In the genomic region with DNA sequence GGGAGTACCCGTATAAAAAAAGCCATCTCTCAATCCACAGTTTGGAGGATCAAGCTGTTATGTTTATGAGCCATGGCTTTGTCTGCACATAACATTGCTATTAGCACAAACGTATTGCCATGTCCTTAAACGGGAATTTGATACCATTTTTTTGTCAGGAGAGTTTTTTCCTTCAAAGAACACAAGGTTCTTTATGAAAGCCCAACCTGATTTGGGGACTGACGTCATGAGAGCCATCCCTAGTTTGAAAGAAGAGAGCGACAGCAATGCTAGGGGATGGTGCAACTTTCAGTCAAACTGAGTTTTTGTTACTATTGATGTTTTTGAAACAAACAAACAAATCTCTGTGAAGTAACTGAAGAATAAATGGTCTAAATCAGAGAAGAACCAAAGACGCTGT, we compare ENCODE assay signal across 29 cellular contexts.
"Had no signal": no experiment of that assay in that cellular context is flagged by ENCODE, and none has a peak within 500 bp of the region (broad histone marks: within the 10 kb centered on the region; RNA-seq: fewer than 3 reads in every experiment).

No MANE protein-coding gene starts in this region.

- H3K36me3 Mint-ChIP-seq: activated naive CD4-positive, alpha-beta T cell treated with anti-CD3 and anti-CD28 coated beads, Interleukin-2, amount 10 ng/mL, durations not matched to agents 7 days and 5 days; activated naive CD4-positive, alpha-beta T cell treated with anti-CD3 and anti-CD28 coated beads, Interleukin-2, amount 50 U/mL, for 72 hours; activated naive CD8-positive, alpha-beta T cell treated with anti-CD3 and anti-CD28 coated beads, Interleukin-2, amount 10 ng/mL, durations not matched to agents 7 days and 5 days; brain had no signal

- H3K9me3 Mint-ChIP-seq: activated B cell treated with CpG ODN at 0.5 μM for 24 hours; activated CD4-positive, alpha-beta memory T cell treated with anti-CD3 and anti-CD28 coated beads, Interleukin-2, amount 10 ng/mL, durations not matched to agents 7 days and 5 days; activated CD4-positive, alpha-beta T cell treated with anti-CD3 and anti-CD28 coated beads, Interleukin-2, amount 10 ng/mL, durations not matched to agents 24 days and 14 days; activated naive CD4-positive, alpha-beta T cell treated with anti-CD3 and anti-CD28 coated beads, Interleukin-2, amount 10 ng/mL, durations not matched to agents 7 days and 5 days; activated naive CD4-positive, alpha-beta T cell treated with anti-CD3 and anti-CD28 coated beads, Interleukin-2, amount 50 U/mL, for 72 hours; activated naive CD8-positive, alpha-beta T cell treated with anti-CD3 and anti-CD28 coated beads, Interleukin-2, amount 10 ng/mL, durations not matched to agents 7 days and 5 days; activated T-cell treated with anti-CD3 and anti-CD28 coated beads, Interleukin-2, amount 50 U/mL, for 24 hours; activated T-cell treated with anti-CD3 and anti-CD28 coated beads, Interleukin-2, amount 50 U/mL, for 72 hours; endodermal cell; T-helper 2 cell treated with Interferon-gamma antibody and Interleukin-4, amounts not matched to agents 5 μg/mL and 100 μg/mL, for 36 hours had no signal

- H3K36me3 ChIP-seq: ascending aorta, breast epithelium, cardiac muscle cell, colonic mucosa, WERI-Rb-1 had no signal

- DNase-seq: activated B cell treated with CpG ODN at 0.5 μM for 24 hours; activated CD4-positive, alpha-beta memory T cell treated with anti-CD3 and anti-CD28 coated beads, Interleukin-2, amount 10 ng/mL, durations not matched to agents 7 days and 5 days; activated CD4-positive, alpha-beta T cell treated with anti-CD3 and anti-CD28 coated beads for 36 hours; activated CD4-positive, alpha-beta T cell treated with anti-CD3 and anti-CD28 coated beads, Interleukin-2, amount 10 ng/mL, durations not matched to agents 24 days and 14 days; activated CD4-positive, alpha-beta T cell treated with anti-CD3 and anti-CD28 coated beads, Interleukin-2, amount 50 U/mL, for 4 hours; activated CD8-positive, alpha-beta memory T cell treated with anti-CD3 and anti-CD28 coated beads, Interleukin-2, amount 50 U/mL, for 48 hours; activated gamma-delta T cell; activated naive CD4-positive, alpha-beta T cell; activated naive CD4-positive, alpha-beta T cell treated with anti-CD3 and anti-CD28 coated beads, Interleukin-2, amount 10 ng/mL, durations not matched to agents 7 days and 5 days; activated naive CD8-positive, alpha-beta T cell treated with anti-CD3 and anti-CD28 coated beads, Interleukin-2, amount 10 ng/mL, durations not matched to agents 7 days and 5 days; activated T-cell treated with anti-CD3 and anti-CD28 coated beads for 4 hours; activated T-cell treated with anti-CD3 and anti-CD28 coated beads, Interleukin-2, amount 50 U/mL, for 24 hours; activated T-cell treated with anti-CD3 and anti-CD28 coated beads, Interleukin-2, amount 50 U/mL, for 72 hours; central memory CD4-positive, alpha-beta T cell; cerebellar nuclear complex; colonic mucosa; effector CD8-positive, alpha-beta T cell; endodermal cell; foreskin fibroblast; T-helper 17 cell; T1000 had no signal

- H3K27me3 Mint-ChIP-seq: brain had no signal

- H3K4me3 ChIP-seq: ascending aorta, breast epithelium, cardiac muscle cell, colonic mucosa had no signal

- H3K27ac ChIP-seq: ascending aorta, breast epithelium, cardiac muscle cell, colonic mucosa, WERI-Rb-1 had no signal

- ATAC-seq: activated CD4-positive, alpha-beta T cell treated with anti-CD3 and anti-CD28 coated beads for 36 hours; activated naive CD4-positive, alpha-beta T cell treated with anti-CD3 and anti-CD28 coated beads, Interleukin-2, amount 50 U/mL, for 72 hours; activated T-cell treated with anti-CD3 and anti-CD28 coated beads, Interleukin-2, amount 50 U/mL, for 72 hours; esophagus mucosa; T-helper 17 cell had no signal

- H3K4me3 Mint-ChIP-seq: activated B cell treated with CpG ODN at 0.5 μM for 24 hours; activated CD4-positive, alpha-beta memory T cell treated with anti-CD3 and anti-CD28 coated beads, Interleukin-2, amount 10 ng/mL, durations not matched to agents 7 days and 5 days; activated CD4-positive, alpha-beta T cell treated with anti-CD3 and anti-CD28 coated beads for 36 hours; activated CD4-positive, alpha-beta T cell treated with anti-CD3 and anti-CD28 coated beads, Interleukin-2, amount 10 ng/mL, durations not matched to agents 24 days and 14 days; activated naive CD4-positive, alpha-beta T cell treated with anti-CD3 and anti-CD28 coated beads, Interleukin-2, amount 10 ng/mL, durations not matched to agents 7 days and 5 days; activated naive CD8-positive, alpha-beta T cell treated with anti-CD3 and anti-CD28 coated beads, Interleukin-2, amount 10 ng/mL, durations not matched to agents 7 days and 5 days; activated T-cell treated with anti-CD3 and anti-CD28 coated beads, Interleukin-2, amount 50 U/mL, for 24 hours; activated T-cell treated with anti-CD3 and anti-CD28 coated beads, Interleukin-2, amount 50 U/mL, for 72 hours; endodermal cell; T-helper 17 cell; T-helper 2 cell treated with Interferon-gamma antibody and Interleukin-4, amounts not matched to agents 5 μg/mL and 100 μg/mL, for 36 hours had no signal

- H3K27me3 ChIP-seq: ascending aorta, colonic mucosa had no signal

- H3K9me3 ChIP-seq: ascending aorta, breast epithelium, colonic mucosa had no signal

- H3K4me1 ChIP-seq: ascending aorta, breast epithelium, colonic mucosa had no signal

- H3K4me1 Mint-ChIP-seq: activated B cell treated with CpG ODN at 0.5 μM for 24 hours; activated CD4-positive, alpha-beta memory T cell treated with anti-CD3 and anti-CD28 coated beads, Interleukin-2, amount 10 ng/mL, durations not matched to agents 7 days and 5 days; activated CD4-positive, alpha-beta T cell treated with anti-CD3 and anti-CD28 coated beads, Interleukin-2, amount 10 ng/mL, durations not matched to agents 24 days and 14 days; activated naive CD4-positive, alpha-beta T cell treated with anti-CD3 and anti-CD28 coated beads, Interleukin-2, amount 10 ng/mL, durations not matched to agents 7 days and 5 days; endodermal cell had no signal

- H3K27ac Mint-ChIP-seq: activated B cell treated with CpG ODN at 0.5 μM for 24 hours; activated CD4-positive, alpha-beta memory T cell treated with anti-CD3 and anti-CD28 coated beads, Interleukin-2, amount 10 ng/mL, durations not matched to agents 7 days and 5 days; activated CD4-positive, alpha-beta T cell treated with anti-CD3 and anti-CD28 coated beads for 36 hours; activated CD4-positive, alpha-beta T cell treated with anti-CD3 and anti-CD28 coated beads, Interleukin-2, amount 10 ng/mL, durations not matched to agents 24 days and 14 days; activated naive CD4-positive, alpha-beta T cell treated with anti-CD3 and anti-CD28 coated beads, Interleukin-2, amount 10 ng/mL, durations not matched to agents 7 days and 5 days; activated naive CD4-positive, alpha-beta T cell treated with anti-CD3 and anti-CD28 coated beads, Interleukin-2, amount 50 U/mL, for 72 hours; activated naive CD8-positive, alpha-beta T cell treated with anti-CD3 and anti-CD28 coated beads, Interleukin-2, amount 10 ng/mL, durations not matched to agents 7 days and 5 days; activated T-cell treated with anti-CD3 and anti-CD28 coated beads, Interleukin-2, amount 50 U/mL, for 24 hours; activated T-cell treated with anti-CD3 and anti-CD28 coated beads, Interleukin-2, amount 50 U/mL, for 72 hours; endodermal cell; T-helper 17 cell; T-helper 2 cell treated with Interferon-gamma antibody and Interleukin-4, amounts not matched to agents 5 μg/mL and 100 μg/mL, for 36 hours had no signal
